23 cellular contexts compared by ENCODE assay signal in the genomic region with DNA sequence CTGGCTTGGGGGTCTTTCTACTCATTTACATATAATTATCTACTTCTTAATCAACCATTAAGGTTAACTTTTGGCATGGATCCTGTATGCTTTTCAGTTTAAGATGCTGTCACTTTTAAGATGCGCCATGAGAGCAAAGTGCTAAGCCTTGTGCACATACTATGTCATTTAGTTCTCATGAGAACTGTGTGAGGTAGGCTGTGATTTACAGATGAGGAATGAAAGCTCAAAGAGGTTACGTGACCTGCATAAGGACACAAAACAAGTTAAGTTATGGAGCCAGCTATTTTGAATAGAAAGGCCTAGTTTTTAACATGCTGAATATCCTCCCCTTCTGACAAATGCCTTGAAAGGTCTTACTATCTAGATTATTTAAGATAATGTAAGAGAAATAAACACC.
"Had no signal": no experiment of that assay in that cellular context is flagged by ENCODE, and none has a peak within 500 bp of the region (broad histone marks: within the 10 kb centered on the region; RNA-seq: fewer than 3 reads in every experiment).

No MANE protein-coding gene starts in this region.

- H3K27ac ChIP-seq: epithelial cell of prostate, left ventricle myocardium inferior, ovary, psoas muscle, WERI-Rb-1 had no signal

- H3K36me3 Mint-ChIP-seq: activated naive CD4-positive, alpha-beta T cell treated with anti-CD3 and anti-CD28 coated beads, Interleukin-2, amount 50 U/mL, for 24 hours; immature natural killer cell; stimulated activated effector memory CD8-positive, alpha-beta T cell treated with anti-CD3 and anti-CD28 coated beads, Interleukin-12 subunit alpha, Interleukin-12 subunit beta, amount 100 ng/mL, for 72 hours had no signal

- H3K27ac Mint-ChIP-seq: activated naive CD4-positive, alpha-beta T cell treated with anti-CD3 and anti-CD28 coated beads, Interleukin-2, amount 50 U/mL, for 24 hours; effector memory CD8-positive, alpha-beta T cell; immature natural killer cell; stimulated activated effector memory CD8-positive, alpha-beta T cell treated with anti-CD3 and anti-CD28 coated beads, Interleukin-12 subunit alpha, Interleukin-12 subunit beta, amount 100 ng/mL, for 72 hours had no signal

- H3K36me3 ChIP-seq: ascending aorta, left ventricle myocardium inferior, ovary, stomach, thoracic aorta, upper lobe of left lung had no signal

- H3K27me3 ChIP-seq: ascending aorta, ovary had no signal

- H3K4me3 ChIP-seq: left ventricle myocardium inferior, ovary, psoas muscle, smooth muscle cell, stomach, upper lobe of left lung had no signal

- H3K4me2 ChIP-seq: smooth muscle cell had no signal

- DNase-seq: activated CD4-positive, alpha-beta T cell treated with anti-CD3 and anti-CD28 coated beads for 1 hour; activated CD8-positive, alpha-beta memory T cell treated with anti-CD3 and anti-CD28 coated beads for 24 hours; activated CD8-positive, alpha-beta memory T cell treated with anti-CD3 and anti-CD28 coated beads, Interleukin-2, amount 50 U/mL, for 48 hours; activated gamma-delta T cell; effector memory CD8-positive, alpha-beta T cell; head of caudate nucleus; immature natural killer cell; kidney glomerular epithelial cell; left ventricle myocardium inferior; ovary; psoas muscle; stimulated activated CD4-positive, alpha-beta T cell treated with anti-CD3 and anti-CD28 coated beads, Interleukin-4, amount 100 ng/mL, for 24 hours; stomach; T-helper 2 cell; upper lobe of left lung; WERI-Rb-1 had no signal

- H3K4me3 Mint-ChIP-seq: activated naive CD4-positive, alpha-beta T cell treated with anti-CD3 and anti-CD28 coated beads, Interleukin-2, amount 50 U/mL, for 24 hours; effector memory CD8-positive, alpha-beta T cell; immature natural killer cell; stimulated activated effector memory CD8-positive, alpha-beta T cell treated with anti-CD3 and anti-CD28 coated beads, Interleukin-12 subunit alpha, Interleukin-12 subunit beta, amount 100 ng/mL, for 72 hours had no signal

- H3K27me3 Mint-ChIP-seq: activated naive CD4-positive, alpha-beta T cell treated with anti-CD3 and anti-CD28 coated beads, Interleukin-2, amount 50 U/mL, for 24 hours had no signal

- H3K9me3 ChIP-seq: ascending aorta, left ventricle myocardium inferior, ovary, psoas muscle, stomach, thoracic aorta, upper lobe of left lung had no signal

- H3K9me3 Mint-ChIP-seq: activated naive CD4-positive, alpha-beta T cell treated with anti-CD3 and anti-CD28 coated beads, Interleukin-2, amount 50 U/mL, for 24 hours; effector memory CD8-positive, alpha-beta T cell; immature natural killer cell; stimulated activated effector memory CD8-positive, alpha-beta T cell treated with anti-CD3 and anti-CD28 coated beads, Interleukin-12 subunit alpha, Interleukin-12 subunit beta, amount 100 ng/mL, for 72 hours had no signal

- ATAC-seq: effector memory CD8-positive, alpha-beta T cell; psoas muscle; sciatic nerve; stimulated activated effector memory CD8-positive, alpha-beta T cell treated with anti-CD3 and anti-CD28 coated beads, Interleukin-12 subunit alpha, Interleukin-12 subunit beta, amount 100 ng/mL, for 72 hours had no signal

- H3K4me1 ChIP-seq: psoas muscle had no signal
